Comparison of ENCODE assay signal across 8 cellular contexts in the genomic region with DNA sequence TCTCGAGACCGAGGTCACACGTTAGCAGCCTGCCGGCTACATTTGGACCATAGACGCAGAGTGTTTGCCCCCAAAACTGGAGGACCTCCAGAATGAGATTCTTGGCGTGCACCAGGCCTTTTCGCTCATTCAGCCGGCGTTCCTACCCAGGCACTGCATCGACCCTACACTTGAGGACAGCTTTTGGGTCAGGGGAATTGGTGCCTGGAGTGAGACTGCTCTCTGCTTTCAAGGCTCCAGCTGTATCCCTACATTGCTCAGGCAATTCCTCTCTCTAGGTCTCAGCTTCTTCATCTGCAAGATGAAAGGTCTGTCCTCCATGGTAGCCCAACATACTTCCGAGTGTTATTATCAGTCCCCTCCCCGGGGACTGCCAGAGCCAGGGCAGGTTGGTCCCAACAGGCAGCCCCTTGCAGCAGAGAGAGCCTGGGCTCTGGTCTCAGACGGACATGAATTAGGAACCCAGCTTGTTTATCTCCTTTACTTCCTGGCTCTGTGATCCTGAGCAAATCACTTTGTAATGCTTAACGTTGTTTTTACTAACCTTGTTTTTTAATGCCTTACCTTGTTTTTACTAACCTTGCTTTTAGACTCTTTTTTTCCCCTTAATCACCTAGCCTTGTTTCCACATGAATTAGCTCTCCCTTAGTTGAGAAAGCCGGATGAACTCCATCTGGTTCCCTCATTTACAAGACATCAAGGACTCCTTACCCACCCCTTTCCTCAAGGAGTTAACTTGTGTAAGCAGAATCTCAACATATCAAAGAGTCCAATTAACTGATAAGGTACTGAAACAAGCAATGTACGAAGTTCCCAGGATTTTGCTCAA. TPM values are rescaled to one million over a fixed set of nuclear protein-coding genes. Genes with fewer than 3 reads are reported as not detected.
DNase-seq lines count a peak whose midpoint lies in the region; ATAC-seq and TF ChIP-seq lines count a peak whose summit lies in the region.

No MANE protein-coding gene starts in this region.

- H3K27ac Mint-ChIP-seq in activated CD4-positive, alpha-beta T cell treated with anti-CD3 and anti-CD28 coated beads, Interleukin-2, amount 10 ng/mL, durations not matched to agents 24 days and 14 days: peak overlapping the region; percentile 98
- peak overlapping the region; percentile 93 for H3K27ac Mint-ChIP-seq in glutamatergic neuron (ENCODE audit: unreplicated experiment)

- H3K36me3 ChIP-seq in WERI-Rb-1: peaks cover 31% of the 10 kb centered on the region
- peaks cover 16% of the 10 kb centered on the region for H3K36me3 ChIP-seq in rectal smooth muscle tissue (ENCODE audit: control insufficient read depth, insufficient read depth, low read length)

- peak overlapping the region; percentile 90 for H3K4me3 Mint-ChIP-seq in activated CD4-positive, alpha-beta T cell treated with anti-CD3 and anti-CD28 coated beads, Interleukin-2, amount 10 ng/mL, durations not matched to agents 24 days and 14 days
- peak overlapping the region; percentile 98 for H3K4me3 Mint-ChIP-seq in glutamatergic neuron (ENCODE audit: unreplicated experiment)

- no peaks in the 10 kb centered on the region for H3K27me3 Mint-ChIP-seq in activated CD4-positive, alpha-beta T cell treated with anti-CD3 and anti-CD28 coated beads, Interleukin-2, amount 10 ng/mL, durations not matched to agents 24 days and 14 days
- H3K27me3 Mint-ChIP-seq in glutamatergic neuron (ENCODE audit: unreplicated experiment): peaks cover 9% of the 10 kb centered on the region

- H3K27ac ChIP-seq in WERI-Rb-1 (peak overlapping the region; percentile 90), rectal smooth muscle tissue (ENCODE audit: low read depth, low read length) (peak overlapping the region; percentile 78)

- no peak for TF ChIP-seq CTCF in WERI-Rb-1 (IDR thresholded peaks at IDR 0.05; ENCODE audit: low read depth, low read length)
- TF ChIP-seq CTCF in glutamatergic neuron (IDR thresholded peaks at IDR 0.05; ENCODE audit: partially characterized antibody, unreplicated experiment): no peak

- no peaks in the 10 kb centered on the region for H3K27me3 ChIP-seq in WERI-Rb-1 (ENCODE audit: insufficient read depth, low read depth, severe bottlenecking)
- no peaks in the 10 kb centered on the region for H3K27me3 ChIP-seq in rectal smooth muscle tissue (ENCODE audit: control insufficient read depth, insufficient read depth, low read length)

- intact Hi-C loops in activated CD4-positive, alpha-beta T cell treated with anti-CD3 and anti-CD28 coated beads, Interleukin-2, amount 10 ng/mL, durations not matched to agents 24 days and 14 days (cut with micrococcal nuclease): loop anchor here (1.0 to 10.0 kb wide), 4 partner anchors 20 to 329 kb away; partner anchors contain the start of genes GIT2, GLTP, MMAB and MVK

- H3K9ac ChIP-seq in rectal smooth muscle tissue (ENCODE audit: low read length): peak overlapping the region; percentile 68

- H3K4me3 ChIP-seq in WERI-Rb-1 (ENCODE audit: low read depth, low read length): peak overlapping the region; percentile 60
- peak overlapping the region; percentile 85 for H3K4me3 ChIP-seq in rectal smooth muscle tissue (ENCODE audit: low read length)

- H3K4me1 Mint-ChIP-seq in activated CD4-positive, alpha-beta T cell treated with anti-CD3 and anti-CD28 coated beads, Interleukin-2, amount 10 ng/mL, durations not matched to agents 24 days and 14 days: peaks cover 17% of the 10 kb centered on the region
- peaks cover 22% of the 10 kb centered on the region for H3K4me1 Mint-ChIP-seq in glutamatergic neuron (ENCODE audit: low read depth, unreplicated experiment)

- peak; percentile 9 for ATAC-seq in HG03066 (IDR thresholded peaks at IDR 0.05; ENCODE audit: low read depth, unreplicated experiment)

- no peaks in the 10 kb centered on the region for H3K9me3 Mint-ChIP-seq in activated CD4-positive, alpha-beta T cell treated with anti-CD3 and anti-CD28 coated beads, Interleukin-2, amount 10 ng/mL, durations not matched to agents 24 days and 14 days
- H3K9me3 Mint-ChIP-seq in glutamatergic neuron (ENCODE audit: unreplicated experiment): peaks cover 9% of the 10 kb centered on the region

- H3K4me1 ChIP-seq in rectal smooth muscle tissue (ENCODE audit: control insufficient read depth, insufficient read depth, low read length): peaks cover 8% of the 10 kb centered on the region

- peak; percentile 69 for DNase-seq in activated CD4-positive, alpha-beta T cell treated with anti-CD3 and anti-CD28 coated beads, Interleukin-2, amount 10 ng/mL, durations not matched to agents 24 days and 14 days
- no peak for DNase-seq in activated CD4-positive, alpha-beta T cell treated with anti-CD3 and anti-CD28 coated beads for 48 hours
- DNase-seq in WERI-Rb-1: no peak
- no peak for DNase-seq in glutamatergic neuron
- no peak for DNase-seq in mucosa of gallbladder (ENCODE audit: low spot score)
- no peak for DNase-seq in cerebellar cortex (ENCODE audit: low spot score)

- no peaks in the 10 kb centered on the region for H3K9me3 ChIP-seq in WERI-Rb-1 (ENCODE audit: severe bottlenecking)

- peaks cover 18% of the 10 kb centered on the region for H3K36me3 Mint-ChIP-seq in activated CD4-positive, alpha-beta T cell treated with anti-CD3 and anti-CD28 coated beads, Interleukin-2, amount 10 ng/mL, durations not matched to agents 24 days and 14 days (ENCODE audit: low read depth)
- H3K36me3 Mint-ChIP-seq in glutamatergic neuron (ENCODE audit: unreplicated experiment): peaks cover 9% of the 10 kb centered on the region

RNA-seq across cellular contexts. Expression of gene TCHP, which starts 0.9 kb away (rescaled TPM):
- 30.9 and 34.0 TPM in 2 replicates for total RNA-seq in activated CD4-positive, alpha-beta T cell treated with anti-CD3 and anti-CD28 coated beads, Interleukin-2, amount 10 ng/mL, durations not matched to agents 24 days and 14 days
- total RNA-seq in glutamatergic neuron (ENCODE audit: unreplicated experiment) (31.7 TPM), mucosa of gallbladder (18.8 TPM)

RNA-seq across cellular contexts. Expression of gene GLTP, which starts 20.6 kb away (rescaled TPM):
- 27.9 and 28.2 TPM in 2 replicates for total RNA-seq in activated CD4-positive, alpha-beta T cell treated with anti-CD3 and anti-CD28 coated beads, Interleukin-2, amount 10 ng/mL, durations not matched to agents 24 days and 14 days
- 22.6 TPM for total RNA-seq in glutamatergic neuron (ENCODE audit: unreplicated experiment)
- total RNA-seq in mucosa of gallbladder: 28.2 TPM
